8 cellular contexts compared by ENCODE assay signal in genomic region chr12:18139989-18140596, GRCh38. TPM values are rescaled to one million over a fixed set of nuclear protein-coding genes. Genes with fewer than 3 reads are reported as not detected.
DNase-seq lines count a peak whose midpoint lies in the region; ATAC-seq and TF ChIP-seq lines count a peak whose summit lies in the region.

No MANE protein-coding gene starts in this region.

- peaks cover 9% of the 10 kb centered on the region; the same call in 1 of the 2 replicates for H3K4me1 ChIP-seq in HEK293 (ENCODE audit: control insufficient read depth, insufficient read depth, low read length)
- H3K4me1 ChIP-seq in PC-3 (ENCODE audit: insufficient read depth, low read length) = peaks cover 21% of the 10 kb centered on the region

- ATAC-seq in PC-3 (no peak), HG03469 (IDR thresholded peaks at IDR 0.05; ENCODE audit: unreplicated experiment) (no peak)

- no peak overlapping the region for H3K27ac ChIP-seq in HEK293 (ENCODE audit: extremely low read depth, low read depth, low read length)
- H3K27ac ChIP-seq in PC-3 (ENCODE audit: low read length) = no peak overlapping the region

- H3F3A ChIP-seq in PC-3 (ENCODE audit: low read length, unreplicated experiment) = no peaks in the 10 kb centered on the region

- H3K27me3 ChIP-seq in PC-3 (ENCODE audit: low read length) = no peaks in the 10 kb centered on the region

- H3K36me3 ChIP-seq in HEK293 (ENCODE audit: control insufficient read depth in 2 of 2, insufficient read depth in 1 of 2, low read length in 2 of 2) = no peaks in the 10 kb centered on the region
- H3K36me3 ChIP-seq in PC-3 (ENCODE audit: low read depth, low read length) = no peaks in the 10 kb centered on the region

- CTCF ChIA-PET in HEK293 (lab: Yijun Ruan, JAX) = interaction anchor here (0.7 to 3.0 kb wide), 12 partner anchors 8 to 338 kb away, joined by 3 to 28 read pairs (median 4); no protein-coding TSS in a partner anchor
- CTCF ChIA-PET in PC-3 (lab: Charles Lee) = no interaction called here

- BruUV-seq in PC-3 (replicated peaks; lab: Mats Ljungman, UMichigan) = no TSS peak

- H3K9me3 ChIP-seq in HEK293 (ENCODE audit: control insufficient read depth, insufficient read depth, low read depth, low read length) = no peaks in the 10 kb centered on the region
- no peaks in the 10 kb centered on the region for H3K9me3 ChIP-seq in PC-3 (ENCODE audit: low read length)

- H3K9ac ChIP-seq in PC-3 (ENCODE audit: low read length) = no peak overlapping the region

- DNase-seq in DMS53 treated with DMSO at 0.1 percent for 48 hours (lab: John Stamatoyannopoulos, UW; ENCODE audit: unreplicated experiment) (peak; percentile 66), PC-3 (peak; percentile 60), fibroblast of the aortic adventitia (ENCODE audit: low read depth) (peak; percentile 73), superior temporal gyrus (ENCODE audit: extremely low spot score) (peak; percentile 82), OCI-M2 (lab: John Stamatoyannopoulos, UW; ENCODE audit: unreplicated experiment) (no peak)
- no peak for DNase-seq in activated naive CD4-positive, alpha-beta T cell (lab: John Stamatoyannopoulos, UW)

- no peak overlapping the region for H2AFZ ChIP-seq in PC-3 (ENCODE audit: low read length)

- no peaks in the 10 kb centered on the region for H4K20me1 ChIP-seq in PC-3 (ENCODE audit: low read length)

- H3K79me2 ChIP-seq in PC-3 (ENCODE audit: low read length) = no peaks in the 10 kb centered on the region

- intact Hi-C loops in PC-3 (cut with micrococcal nuclease) = loop anchor here (1.0 to 2.0 kb wide), 2 partner anchors 84 to 181 kb away; no protein-coding TSS in a partner anchor

- H3K9me2 ChIP-seq in PC-3 (replicated peaks; ENCODE audit: low read length) = no peaks in the 10 kb centered on the region

- no peak overlapping the region for H3K4me2 ChIP-seq in PC-3 (ENCODE audit: low read length)

- POLR2A ChIA-PET in HEK293 (lab: Yijun Ruan, JAX) (no interaction called here), PC-3 (lab: Charles Lee; ENCODE audit: unreplicated experiment) (no interaction called here)

- no peak overlapping the region for H3K4me3 ChIP-seq in HEK293 (ENCODE audit: low read depth, low read length)
- H3K4me3 ChIP-seq in PC-3 (ENCODE audit: low read length) = no peak overlapping the region
- no peak overlapping the region for H3K4me3 ChIP-seq in fibroblast of the aortic adventitia (ENCODE audit: low read depth, low read length)

- no peak for TF ChIP-seq CTCF in HEK293 (tag by site-specific recombination; IDR thresholded peaks at IDR 0.05)
- peak; percentile 68 for TF ChIP-seq CTCF in PC-3 (conservative IDR thresholded peaks at IDR 0.05; ENCODE audit: low read depth, low read length)
- TF ChIP-seq CTCF in fibroblast of the aortic adventitia (IDR thresholded peaks at IDR 0.05; ENCODE audit: insufficient read depth, low read length) = peak; percentile 62

TF ChIP-seq in HEK293, 187 proteins besides CTCF, POLR2A, EP300 and RAD21:
- TF ChIP-seq ZNF623 (tag by site-specific recombination; IDR thresholded peaks at IDR 0.05) (no peak), ZNF654 (tag by site-specific recombination; IDR thresholded peaks at IDR 0.05; ENCODE audit: low read depth) (peak; percentile 79)

RNA-seq across cellular contexts. Expression of gene RERGL, which starts 50.1 kb away (rescaled TPM):
- total RNA-seq in PC-3 (2014; rRNA removed) = not detected in 2 replicates
- total RNA-seq in fibroblast of the aortic adventitia (ENCODE audit: low replicate concordance) = not detected in 2 replicates

Comparison
In these comparisons a context has a peak if more than half of its experiments do, and no peak if none do; other contexts are left out.
1. DNase-seq: peak in DMS53 treated with DMSO at 0.1 percent for 48 hours (single experiment), PC-3 (single experiment), fibroblast of the aortic adventitia (single experiment) and superior temporal gyrus (single experiment); none in OCI-M2 (single experiment) and activated naive CD4-positive, alpha-beta T cell (0 of 4).